Comparison of ENCODE assay signal across 26 cellular contexts in genomic region chr3:116777181-116777840, GRCh38.
A peak's percentile ranks its signal among the peaks of the same experiment; 100 is the strongest.
DNase-seq lines count a peak whose midpoint lies in the region; ATAC-seq and TF ChIP-seq lines count a peak whose summit lies in the region.
"Had no signal": no experiment of that assay in that cellular context is flagged by ENCODE, and none has a peak within 500 bp of the region (broad histone marks: within the 10 kb centered on the region; RNA-seq: fewer than 3 reads in every experiment).

No MANE protein-coding gene starts in this region.

- H3K4me2 ChIP-seq in PC-3 (ENCODE audit: low read length) (no peak overlapping the region), neural progenitor cell (peak overlapping the region; percentile 19)

- H3K4me1 Mint-ChIP-seq in neural progenitor cell: peaks cover 15% of the 10 kb centered on the region
- H3K4me1 Mint-ChIP-seq: stimulated activated effector memory CD8-positive, alpha-beta T cell treated with anti-CD3 and anti-CD28 coated beads, Interleukin-12 subunit alpha, Interleukin-12 subunit beta, amount 100 ng/mL, for 72 hours had no signal

- no peaks in the 10 kb centered on the region for H3K27me3 ChIP-seq in PC-3 (ENCODE audit: low read length)
- H3K27me3 ChIP-seq in neural progenitor cell: no peaks in the 10 kb centered on the region
- H3K27me3 ChIP-seq: Peyer's patch, suprapubic skin had no signal

- no peak overlapping the region for H3K9ac ChIP-seq in PC-3 (ENCODE audit: low read length)
- no peak overlapping the region for H3K9ac ChIP-seq in neural progenitor cell

- H2AFZ ChIP-seq in PC-3 (ENCODE audit: low read length): no peak overlapping the region
- no peak overlapping the region for H2AFZ ChIP-seq in neural progenitor cell (replicated peaks)

- no peaks in the 10 kb centered on the region for H3K36me3 Mint-ChIP-seq in neural progenitor cell
- H3K36me3 Mint-ChIP-seq: stimulated activated effector memory CD8-positive, alpha-beta T cell treated with anti-CD3 and anti-CD28 coated beads, Interleukin-12 subunit alpha, Interleukin-12 subunit beta, amount 100 ng/mL, for 72 hours had no signal

- no peaks in the 10 kb centered on the region for H3K9me2 ChIP-seq in PC-3 (replicated peaks; ENCODE audit: low read length)

- peak overlapping the region; percentile 79 for H3K27ac Mint-ChIP-seq in neural progenitor cell
- H3K27ac Mint-ChIP-seq: activated naive CD4-positive, alpha-beta T cell treated with anti-CD3 and anti-CD28 coated beads for 36 hours; dendritic cell treated with granulocyte-macrophage colony-stimulating factor and Interleukin-4, amounts not matched to agents 40 ng/mL and 50 ng/mL, for 4 days; nephron; stimulated activated effector memory CD8-positive, alpha-beta T cell treated with anti-CD3 and anti-CD28 coated beads, Interleukin-12 subunit alpha, Interleukin-12 subunit beta, amount 100 ng/mL, for 72 hours had no signal

- intact Hi-C loops in PC-3 (cut with micrococcal nuclease): no loop called here

- no peak overlapping the region for H3K4me3 Mint-ChIP-seq in neural progenitor cell
- H3K4me3 Mint-ChIP-seq: activated naive CD4-positive, alpha-beta T cell treated with anti-CD3 and anti-CD28 coated beads for 36 hours; dendritic cell treated with granulocyte-macrophage colony-stimulating factor and Interleukin-4, amounts not matched to agents 40 ng/mL and 50 ng/mL, for 4 days; nephron; stimulated activated effector memory CD8-positive, alpha-beta T cell treated with anti-CD3 and anti-CD28 coated beads, Interleukin-12 subunit alpha, Interleukin-12 subunit beta, amount 100 ng/mL, for 72 hours had no signal

- no peaks in the 10 kb centered on the region for H3K4me1 ChIP-seq in PC-3 (ENCODE audit: insufficient read depth, low read length)
- H3K4me1 ChIP-seq in neural progenitor cell: peaks cover 21% of the 10 kb centered on the region
- H3K4me1 ChIP-seq: Peyer's patch, right lobe of liver, suprapubic skin had no signal

- DNase-seq in ELF-1 (ENCODE audit: low read depth, low spot score) (peak; percentile 11), PC-3 (peak; percentile 34), epithelial cell of proximal tubule (ENCODE audit: low read depth) (peak; percentile 1), neural progenitor cell (ENCODE audit: low spot score) (peak; percentile 51), T1000 (lab: John Stamatoyannopoulos, UW) (no peak), hepatic stellate cell (ENCODE audit: low spot score) (no peak), HuH-7.5 (ENCODE audit: low spot score) (no peak), DMS79 (lab: John Stamatoyannopoulos, UW) (no peak)
- DNase-seq: activated CD4-positive, CD25-positive, alpha-beta regulatory T cell; activated naive CD4-positive, alpha-beta T cell treated with anti-CD3 and anti-CD28 coated beads for 36 hours; caudate nucleus; left ventricle myocardium superior; NCI-H1092 treated with DMSO at 0.1 percent for 48 hours; NCI-H2029; NCI-H526; Peyer's patch; right lobe of liver; SIG-M5; stimulated activated CD4-positive, alpha-beta T cell treated with anti-CD3 and anti-CD28 coated beads, Interleukin-12 subunit alpha, Interleukin-12 subunit beta, amount 100 ng/mL, for 4 hours; stimulated activated CD4-positive, alpha-beta T cell treated with anti-CD3 and anti-CD28 coated beads, Interleukin-4, amount 100 ng/mL, for 24 hours had no signal

- no peaks in the 10 kb centered on the region for H3K9me3 ChIP-seq in PC-3 (ENCODE audit: low read length)
- H3K9me3 ChIP-seq in neural progenitor cell (ENCODE audit: low read depth): no peaks in the 10 kb centered on the region
- H3K9me3 ChIP-seq: mucosa of descending colon, Peyer's patch, right lobe of liver, suprapubic skin had no signal

- no peaks in the 10 kb centered on the region for H3K9me3 Mint-ChIP-seq in neural progenitor cell
- H3K9me3 Mint-ChIP-seq: activated naive CD4-positive, alpha-beta T cell treated with anti-CD3 and anti-CD28 coated beads for 36 hours; dendritic cell treated with granulocyte-macrophage colony-stimulating factor and Interleukin-4, amounts not matched to agents 40 ng/mL and 50 ng/mL, for 4 days; nephron had no signal

- no peak for ATAC-seq in PC-3
- ATAC-seq: left ventricle myocardium superior; mucosa of descending colon; right lobe of liver; stimulated activated effector memory CD8-positive, alpha-beta T cell treated with anti-CD3 and anti-CD28 coated beads, Interleukin-12 subunit alpha, Interleukin-12 subunit beta, amount 100 ng/mL, for 72 hours had no signal

- BruUV-seq in PC-3 (replicated peaks; lab: Mats Ljungman, UMichigan): no TSS peak

- H3F3A ChIP-seq in PC-3 (ENCODE audit: low read length, unreplicated experiment) (no peaks in the 10 kb centered on the region), neural progenitor cell (ENCODE audit: low read depth) (peaks cover 21% of the 10 kb centered on the region)

- H3K27me3 Mint-ChIP-seq in neural progenitor cell (ENCODE audit: insufficient read depth, low read depth): no peaks in the 10 kb centered on the region

- no peak for TF ChIP-seq CTCF in PC-3 (conservative IDR thresholded peaks at IDR 0.05; ENCODE audit: low read depth, low read length)
- TF ChIP-seq CTCF in epithelial cell of proximal tubule (conservative IDR thresholded peaks at IDR 0.05; ENCODE audit: low read depth, low read length): no peak
- no peak for TF ChIP-seq CTCF in neural progenitor cell (IDR thresholded peaks at IDR 0.05)

- H3K27ac ChIP-seq in PC-3 (ENCODE audit: low read length): no peak overlapping the region
- H3K27ac ChIP-seq in neural progenitor cell: peak overlapping the region; percentile 90
- H3K27ac ChIP-seq: C4-2B, Peyer's patch, right lobe of liver, suprapubic skin had no signal

- H3K36me3 ChIP-seq in PC-3 (ENCODE audit: low read depth, low read length) (no peaks in the 10 kb centered on the region), neural progenitor cell (no peaks in the 10 kb centered on the region)
- H3K36me3 ChIP-seq: Peyer's patch, right lobe of liver, suprapubic skin had no signal

- POLR2A ChIA-PET in PC-3 (lab: Charles Lee; ENCODE audit: unreplicated experiment): no interaction called here

- CTCF ChIA-PET in PC-3 (lab: Charles Lee): no interaction called here

- H3K79me2 ChIP-seq in PC-3 (ENCODE audit: low read length): no peaks in the 10 kb centered on the region
- no peaks in the 10 kb centered on the region for H3K79me2 ChIP-seq in neural progenitor cell (ENCODE audit: low read depth)

- H4K20me1 ChIP-seq in PC-3 (ENCODE audit: low read length) (no peaks in the 10 kb centered on the region), neural progenitor cell (ENCODE audit: low read depth) (no peaks in the 10 kb centered on the region)

- H3K4me3 ChIP-seq in PC-3 (ENCODE audit: low read length) (no peak overlapping the region), epithelial cell of proximal tubule (ENCODE audit: low read depth, low read length) (no peak overlapping the region), neural progenitor cell (no peak overlapping the region)
- H3K4me3 ChIP-seq: mucosa of descending colon, Peyer's patch, right lobe of liver, suprapubic skin had no signal

Comparison
In these comparisons a context has a peak if more than half of its experiments do, and no peak if none do; other contexts are left out.
1. DNase-seq: peak in ELF-1 (single experiment), PC-3 (single experiment), epithelial cell of proximal tubule (single experiment) and neural progenitor cell (single experiment); none in T1000 (single experiment), hepatic stellate cell (single experiment), HuH-7.5 (single experiment) and DMS79 (single experiment).